ENCODE assay signal across 37 cellular contexts in genomic region chr17:41516828-41517283, GRCh38. TPM values are rescaled to one million over a fixed set of nuclear protein-coding genes. Genes with fewer than 3 reads are reported as not detected.
DNase-seq lines count a peak whose midpoint lies in the region; ATAC-seq, FAIRE-seq and TF ChIP-seq lines count a peak whose summit lies in the region.
"Had no signal": no experiment of that assay in that cellular context is flagged by ENCODE, and none has a peak within 500 bp of the region (broad histone marks: within the 10 kb centered on the region; RNA-seq: fewer than 3 reads in every experiment).

No MANE protein-coding gene starts in this region.

- H3K9ac ChIP-seq in H1 (replicated peaks in 1 of 4; ENCODE audit: extremely low read depth in 1 of 4, low read depth in 3 of 4, low read length in 3 of 4), result no peak overlapping the region
- no peak overlapping the region for H3K9ac ChIP-seq in mesenchymal stem cell (ENCODE audit: low read length)

- H2BK120ac ChIP-seq in H1 (replicated peaks; ENCODE audit: low read depth, low read length) (no peak overlapping the region), mesenchymal stem cell (ENCODE audit: low read depth, low read length) (no peak overlapping the region)

- no peaks in the 10 kb centered on the region; the same call in 1 of the 2 replicates for H3K23me2 ChIP-seq in H1 (ENCODE audit: low read depth, low read length)

- WGBS in H1 (ENCODE audit: extremely low coverage in 1 of 2, insufficient coverage in 1 of 2, insufficient read length in 1 of 2, insufficient replicate concordance in 2 of 2, low coverage in 1 of 2, low lambda C conversion rate in 2 of 2, missing lambda C conversion rate in 1 of 2), 2 experiments, result 93% methylated on average over 12 of the region's 14 CpGs; no CpG with 5 or more reads in 1 of the 2 experiments
- WGBS in mesenchymal stem cell, result 91% methylated on average over 14 of the region's 14 CpGs
- 81 to 86% (median 83%) methylated on average over 14 of the region's 14 CpGs for WGBS in psoas muscle, 3 donors

- H3K4ac ChIP-seq in H1 (replicated peaks; ENCODE audit: insufficient read length, low read depth, low read length) (no peak overlapping the region), mesenchymal stem cell (ENCODE audit: low read depth in 1 of 2, low read length in 2 of 2) (no peak overlapping the region)

- no peaks in the 10 kb centered on the region for H4K20me1 ChIP-seq in H1 (replicated peaks in 1 of 2; ENCODE audit: control insufficient read depth in 1 of 2, insufficient read depth in 2 of 2, low read length in 2 of 2)

- H3K9me3 ChIP-seq in H1 (ENCODE audit: insufficient read depth in 2 of 2, low read depth in 1 of 2, low read length in 1 of 2) (no peaks in the 10 kb centered on the region), mesenchymal stem cell (ENCODE audit: control insufficient read depth, low read length) (no peaks in the 10 kb centered on the region), psoas muscle (no peaks in the 10 kb centered on the region)
- H3K9me3 ChIP-seq: colonic mucosa, left ventricle myocardium inferior, sigmoid colon, SJCRH30, transverse colon had no signal

- H3K14ac ChIP-seq in H1 (ENCODE audit: insufficient read length) (no peak overlapping the region), mesenchymal stem cell (ENCODE audit: low read length in 2 of 2) (no peak overlapping the region)

- ATAC-seq in psoas muscle (no peak), HG03039 (IDR thresholded peaks at IDR 0.05; ENCODE audit: unreplicated experiment) (no peak), HG03159 (IDR thresholded peaks at IDR 0.05; ENCODE audit: unreplicated experiment) (no peak)

- no peaks in the 10 kb centered on the region for H3K79me1 ChIP-seq in H1 (ENCODE audit: low read depth, low read length)
- H3K79me1 ChIP-seq in mesenchymal stem cell (replicated peaks; ENCODE audit: low read length, poor library complexity, severe bottlenecking), result no peaks in the 10 kb centered on the region

- no peak overlapping the region for H3K27ac ChIP-seq in H1 (ENCODE audit: low read depth, low read length)
- no peak overlapping the region for H3K27ac ChIP-seq in mesenchymal stem cell (ENCODE audit: low read length, poor library complexity, severe bottlenecking)
- no peak overlapping the region for H3K27ac ChIP-seq in psoas muscle
- H3K27ac ChIP-seq: 22Rv1, cardiac muscle cell, colonic mucosa, left ventricle myocardium inferior, sigmoid colon, SJCRH30, transverse colon, WERI-Rb-1 had no signal

- H3K36me3 ChIP-seq in H1 (ENCODE audit: control insufficient read depth in 2 of 4, insufficient read depth in 4 of 4, low read length in 3 of 4), result no peaks in the 10 kb centered on the region
- peaks cover 0 to 3% of the 10 kb centered on the region in 2 experiments for H3K36me3 ChIP-seq in mesenchymal stem cell (ENCODE audit: control insufficient read depth in 1 of 2, insufficient read depth in 2 of 2, low read depth in 1 of 2, low read length in 2 of 2)
- H3K36me3 ChIP-seq in psoas muscle (ENCODE audit: insufficient read depth in 1 of 2, low read depth in 1 of 2), result no peaks in the 10 kb centered on the region
- H3K36me3 ChIP-seq: cardiac muscle cell, colonic mucosa, left ventricle myocardium inferior, sigmoid colon, SJCRH30, transverse colon, WERI-Rb-1 had no signal

- H3K4me1 ChIP-seq in H1 (replicated peaks in 1 of 4; ENCODE audit: control insufficient read depth in 3 of 4, insufficient read depth in 4 of 4, low read length in 3 of 4) (peaks cover 0 to 11% (median 3%) of the 10 kb centered on the region in 4 experiments; a peak in 5 of 7 replicates), mesenchymal stem cell (ENCODE audit: control insufficient read depth, insufficient read depth, low read depth, low read length) (peaks cover 15% of the 10 kb centered on the region), psoas muscle (no peaks in the 10 kb centered on the region)
- H3K4me1 ChIP-seq: left ventricle myocardium inferior, sigmoid colon, SJCRH30 had no signal

- H2AFZ ChIP-seq in H1 (ENCODE audit: low read length) (no peak overlapping the region), mesenchymal stem cell (ENCODE audit: low read depth, low read length) (no peak overlapping the region)

- FAIRE-seq in H1 (lab: Jason Lieb, UNC), result no peak
- FAIRE-seq: G401.6 had no signal

- intact Hi-C loops in psoas muscle (cut with DNase I), result no loop called here

- TF ChIP-seq EP300 in H1 (IDR thresholded peaks at IDR 0.05; ENCODE audit: borderline replicate concordance in 1 of 2, low read depth in 2 of 2, low read length in 2 of 2), result no peak

- peak; percentile 30 for DNase-seq in DMS79 treated with DMSO at 0.1 percent for 48 hours (lab: John Stamatoyannopoulos, UW)
- no peak for DNase-seq in DMS79 (lab: John Stamatoyannopoulos, UW)
- DNase-seq in H1 (ENCODE audit: low read depth in 1 of 2, low spot score in 2 of 2), result no peak
- DNase-seq in mesenchymal stem cell, result no peak
- DNase-seq in psoas muscle, result no peak
- DNase-seq in activated CD4-positive, alpha-beta T cell treated with anti-CD3 and anti-CD28 coated beads, Interleukin-2, amount 50 U/mL, for 1 hour, result no peak
- DNase-seq: activated CD4-positive, alpha-beta T cell treated with anti-CD3 and anti-CD28 coated beads for 48 hours; activated gamma-delta T cell; activated naive CD8-positive, alpha-beta T cell treated with anti-CD3 and anti-CD28 coated beads, Interleukin-2, amount 10 ng/mL, durations not matched to agents 7 days and 5 days; activated T-cell treated with anti-CD3 and anti-CD28 coated beads, Interleukin-2, amount 50 U/mL, for 1 hour; aorta; C1 segment of cervical spinal cord; colonic mucosa; DMS53; effector CD8-positive, alpha-beta T cell; HCEC 1CT; KG1; left ventricle myocardium inferior; midbrain; naive B cell; NCI-H1417; NCI-H2081 treated with DMSO at 0.1 percent for 48 hours; NCI-H226; NCI-H774; sigmoid colon; SJCRH30; stimulated activated CD4-positive, alpha-beta T cell treated with anti-CD3 and anti-CD28 coated beads, Interleukin-4, amount 100 ng/mL, for 24 hours; transverse colon; WERI-Rb-1 had no signal

- H2BK15ac ChIP-seq in H1 (ENCODE audit: low read length) (no peak overlapping the region), mesenchymal stem cell (ENCODE audit: low read depth, poor library complexity, severe bottlenecking) (no peak overlapping the region)

- no peak overlapping the region for H2BK5ac ChIP-seq in H1 (ENCODE audit: low read depth, low read length)
- H2BK5ac ChIP-seq in mesenchymal stem cell (ENCODE audit: low read depth, low read length, poor library complexity, severe bottlenecking), result no peak overlapping the region

- H3K79me2 ChIP-seq in H1 (ENCODE audit: control insufficient read depth in 1 of 2, insufficient read depth in 2 of 2, low read length in 2 of 2), result no peaks in the 10 kb centered on the region

- TF ChIP-seq RAD21 in H1 (IDR thresholded peaks at IDR 0.05 in 1 of 2, conservative IDR thresholded peaks at IDR 0.05 in 1 of 2; ENCODE audit: low read depth in 2 of 2, low read length in 2 of 2), result no peak

- H2AK5ac ChIP-seq in H1 (ENCODE audit: low read depth, low read length), result no peak overlapping the region
- no peak overlapping the region for H2AK5ac ChIP-seq in mesenchymal stem cell (ENCODE audit: low read length, severe bottlenecking)

- H3K27me3 ChIP-seq in H1 (replicated peaks in 1 of 4; ENCODE audit: control insufficient read depth in 3 of 4, extremely low read depth in 1 of 4, insufficient read depth in 3 of 4, low read length in 3 of 4) (no peaks in the 10 kb centered on the region; a peak in 1 of 7 replicates), mesenchymal stem cell (ENCODE audit: control insufficient read depth in 1 of 2, insufficient read depth in 1 of 2, low read length in 2 of 2) (peaks cover 0 to 47% of the 10 kb centered on the region in 2 experiments), psoas muscle (ENCODE audit: insufficient read depth in 3 of 3, low read length in 2 of 3) (peaks cover 0 to 5% (median 4%) of the 10 kb centered on the region in 3 donors)
- H3K27me3 ChIP-seq: cardiac muscle cell, colonic mucosa, SJCRH30, transverse colon had no signal

- H2BK12ac ChIP-seq in H1 (ENCODE audit: low read depth, low read length) (0 out of 2 replicates have a peak overlapping the region, but pooled peaks have one; percentile 7), mesenchymal stem cell (ENCODE audit: low read length in 2 of 2) (no peak overlapping the region)

- no peak overlapping the region for H4K5ac ChIP-seq in H1 (ENCODE audit: insufficient read length, low read depth, low read length)

- H3K18ac ChIP-seq in H1 (ENCODE audit: extremely low read depth, low read length) (no peak overlapping the region), mesenchymal stem cell (ENCODE audit: low read depth in 1 of 2, low read length in 2 of 2) (no peak overlapping the region)

- H2BK20ac ChIP-seq in H1 (ENCODE audit: low read length), result no peak overlapping the region

- H3K4me3 ChIP-seq in H1 (ENCODE audit: extremely low read depth in 1 of 4, insufficient read depth in 2 of 4, low read depth in 3 of 4, low read length in 4 of 4), result no peak overlapping the region
- no peak overlapping the region for H3K4me3 ChIP-seq in mesenchymal stem cell (ENCODE audit: insufficient read depth in 1 of 2, low read depth in 1 of 2, low read length in 2 of 2)
- H3K4me3 ChIP-seq in psoas muscle, result no peak overlapping the region
- H3K4me3 ChIP-seq: cardiac muscle cell, colonic mucosa, left ventricle myocardium inferior, sigmoid colon, SJCRH30, transverse colon had no signal

- H3K4me2 ChIP-seq in H1 (ENCODE audit: insufficient read depth in 1 of 2, low read depth in 2 of 2, low read length in 2 of 2) (no peak overlapping the region), mesenchymal stem cell (ENCODE audit: low read length, poor library complexity, severe bottlenecking) (no peak overlapping the region)

- TF ChIP-seq CTCF in H1 (IDR thresholded peaks at IDR 0.05; ENCODE audit: control extremely low read depth in 1 of 3, insufficient read depth in 1 of 3, low read depth in 1 of 3, low read length in 3 of 3) (no peak), psoas muscle (IDR thresholded peaks at IDR 0.05) (no peak)

- CTCF ChIA-PET in H1 (lab: Charles Lee; ENCODE audit: partially characterized antibody), result interaction anchor here (0.8 to 4.3 kb wide), 6 partner anchors 11 to 150 kb away, joined by 3 to 30 read pairs (median 3); partner anchors contain the start of gene KRT19

- POLR2A ChIA-PET in H1 (lab: Charles Lee; ENCODE audit: partially characterized antibody), result interaction anchor here (8.0 kb wide), 1 partner anchor 12 kb away, joined by 69 read pairs; the partner anchor contains the start of gene KRT19

- no peak overlapping the region for H4K91ac ChIP-seq in H1 (replicated peaks; ENCODE audit: insufficient read length, low read length)
- H4K91ac ChIP-seq in mesenchymal stem cell (ENCODE audit: low read length), result peak overlapping the region; percentile 15

- no peak for TF ChIP-seq POLR2A in H1 (IDR thresholded peaks at IDR 0.05; ENCODE audit: control extremely low read depth in 1 of 2, low read depth in 2 of 2, low read length in 2 of 2)

- no peak overlapping the region for H3K56ac ChIP-seq in H1 (replicated peaks; ENCODE audit: insufficient read length, low read depth, low read length)

- H4K8ac ChIP-seq in H1 (ENCODE audit: extremely low read depth, insufficient read depth, low read length) (no peak overlapping the region), mesenchymal stem cell (ENCODE audit: low read length) (no peak overlapping the region)

- no peak overlapping the region for H3K23ac ChIP-seq in H1 (ENCODE audit: insufficient read length)
- no peak overlapping the region for H3K23ac ChIP-seq in mesenchymal stem cell (ENCODE audit: low read length in 2 of 2)

RNA-seq across cellular contexts. Expression of gene KRT15, which starts 1.8 kb away (rescaled TPM):
- total RNA-seq in H1 (2021; fragmentation: NEBNext Ultra II Directional; extraction: Animal tissue kit (Norgen Biotek cat#: 25700)), result 0.13 and 0.21 TPM in 2 replicates
- polyA plus RNA-seq in H1 (2011; rRNA removed) (0.09 and 0.11 TPM in 2 replicates), psoas muscle (under 1 TPM; 0.08 to 0.56 (median 0.26) TPM)
- polyA plus RNA-seq in H1 (2011; cell fraction: cytosol; rRNA removed), result 0.16 TPM
- polyA plus RNA-seq in H1 (2011; cell fraction: nucleus; rRNA removed), result 0.47 TPM
- 0.17 to 0.40 TPM (median 0.23 TPM) in 4 replicates for polyA plus RNA-seq in H1 (2012, experiment 1 of 2)
- polyA plus RNA-seq in H1 (2012, experiment 2 of 2), result not detected
- polyA plus RNA-seq in H1 (2013, experiment 1 of 2), result 0.04 TPM
- polyA plus RNA-seq in H1 (2013, experiment 2 of 2), result 0.42 TPM
- polyA minus RNA-seq in H1 (2011; rRNA and poly(A)+ RNA removed), result 0.20 and 0.25 TPM in 2 replicates
- polyA minus RNA-seq in H1 (2011; cell fraction: cytosol; rRNA and poly(A)+ RNA removed), result not detected
- 0.80 TPM for polyA minus RNA-seq in H1 (2011; cell fraction: nucleus; rRNA and poly(A)+ RNA removed)
- polyA plus RNA-seq in mesenchymal stem cell (2013, experiment 1 of 2), result 0.46 TPM
- polyA plus RNA-seq in mesenchymal stem cell (2013, experiment 2 of 2), result 0.52 TPM
- under 1 TPM in 1 of 4 donors, not detected in 3; 0.11 TPM for total RNA-seq in psoas muscle
- total RNA-seq: activated CD8-positive, alpha-beta memory T cell treated with anti-CD3 and anti-CD28 coated beads for 36 hours; activated naive CD8-positive, alpha-beta T cell treated with anti-CD3 and anti-CD28 coated beads, Interleukin-2, amount 10 ng/mL, durations not matched to agents 7 days and 5 days; aorta; left ventricle myocardium inferior; sigmoid colon had no signal
- polyA plus RNA-seq: cardiac muscle cell had no signal

RNA-seq across cellular contexts. Expression of gene KRT19, which starts 11.3 kb away (rescaled TPM):
- total RNA-seq in H1 (2021; fragmentation: NEBNext Ultra II Directional; extraction: Animal tissue kit (Norgen Biotek cat#: 25700)), result 122 and 137 TPM in 2 replicates
- 120 and 192 TPM in 2 replicates for polyA plus RNA-seq in H1 (2011; rRNA removed)
- polyA plus RNA-seq in H1 (2011; cell fraction: cytosol; rRNA removed), result 174 TPM
- 160 TPM for polyA plus RNA-seq in H1 (2011; cell fraction: nucleus; rRNA removed)
- 117 to 161 TPM (median 152 TPM) in 4 replicates for polyA plus RNA-seq in H1 (2012, experiment 1 of 2)
- 165 TPM for polyA plus RNA-seq in H1 (2012, experiment 2 of 2)
- polyA plus RNA-seq in H1 (2013, experiment 1 of 2), result 70.3 TPM
- 64.2 TPM for polyA plus RNA-seq in H1 (2013, experiment 2 of 2)
- polyA minus RNA-seq in H1 (2011; rRNA and poly(A)+ RNA removed), result 68.0 and 81.3 TPM in 2 replicates
- polyA minus RNA-seq in H1 (2011; cell fraction: cytosol; rRNA and poly(A)+ RNA removed), result 95.6 TPM
- 73.2 TPM for polyA minus RNA-seq in H1 (2011; cell fraction: nucleus; rRNA and poly(A)+ RNA removed)
- polyA plus RNA-seq in mesenchymal stem cell (2013, experiment 1 of 2), result 92.7 TPM
- polyA plus RNA-seq in mesenchymal stem cell (2013, experiment 2 of 2), result 91.5 TPM
- total RNA-seq in psoas muscle, result 1 to 10 TPM in 2 of 4 donors, under 1 TPM in 2; 0.32 to 1.7 (median 0.73) TPM
- polyA plus RNA-seq in psoas muscle, result 1 to 10 TPM; 1.1 to 2.1 (median 1.2) TPM
- total RNA-seq: activated CD8-positive, alpha-beta memory T cell treated with anti-CD3 and anti-CD28 coated beads for 36 hours; activated naive CD8-positive, alpha-beta T cell treated with anti-CD3 and anti-CD28 coated beads, Interleukin-2, amount 10 ng/mL, durations not matched to agents 7 days and 5 days; SJCRH30 had no signal

RNA-seq across cellular contexts. Expression of gene KRT13, which starts 11.4 kb away (rescaled TPM):
- not detected in 2 replicates for total RNA-seq in H1 (2021; fragmentation: NEBNext Ultra II Directional; extraction: Animal tissue kit (Norgen Biotek cat#: 25700))
- polyA plus RNA-seq in H1 (2011; rRNA removed) (0.09 and 0.17 TPM in 2 replicates), psoas muscle (1 to 10 TPM in 2 of 3 donors, under 1 TPM in 1; 0.13 to 3.3 (median 2.8) TPM)
- polyA plus RNA-seq in H1 (2011; cell fraction: cytosol; rRNA removed), result not detected
- not detected for polyA plus RNA-seq in H1 (2011; cell fraction: nucleus; rRNA removed)
- polyA plus RNA-seq in H1 (2012, experiment 1 of 2), result not detected in 4 replicates
- not detected for polyA plus RNA-seq in H1 (2012, experiment 2 of 2)
- not detected for polyA plus RNA-seq in H1 (2013, experiment 1 of 2)
- polyA plus RNA-seq in H1 (2013, experiment 2 of 2), result not detected
- polyA minus RNA-seq in H1 (2011; rRNA and poly(A)+ RNA removed), result not detected in 2 replicates
- polyA minus RNA-seq in H1 (2011; cell fraction: cytosol; rRNA and poly(A)+ RNA removed), result not detected
- polyA minus RNA-seq in H1 (2011; cell fraction: nucleus; rRNA and poly(A)+ RNA removed), result not detected
- polyA plus RNA-seq in mesenchymal stem cell (2013, experiment 1 of 2), result not detected
- not detected for polyA plus RNA-seq in mesenchymal stem cell (2013, experiment 2 of 2)
- total RNA-seq in psoas muscle, result 1 to 10 TPM in 2 of 4 donors, not detected in 2; 1.3 to 2.7 TPM
- total RNA-seq: activated CD8-positive, alpha-beta memory T cell treated with anti-CD3 and anti-CD28 coated beads for 36 hours; activated naive CD8-positive, alpha-beta T cell treated with anti-CD3 and anti-CD28 coated beads, Interleukin-2, amount 10 ng/mL, durations not matched to agents 7 days and 5 days; aorta; cardiac muscle cell; left ventricle myocardium inferior; pulmonary artery endothelial cell had no signal
- polyA plus RNA-seq: cardiac muscle cell had no signal

RNA-seq across cellular contexts. Expression of gene KRT36, which starts 27.1 kb away (rescaled TPM):
- total RNA-seq in H1 (2021; fragmentation: NEBNext Ultra II Directional; extraction: Animal tissue kit (Norgen Biotek cat#: 25700)), result not detected in 2 replicates
- polyA plus RNA-seq in H1 (2011; rRNA removed), result not detected in 2 replicates
- polyA plus RNA-seq in H1 (2011; cell fraction: cytosol; rRNA removed), result not detected
- not detected for polyA plus RNA-seq in H1 (2011; cell fraction: nucleus; rRNA removed)
- polyA plus RNA-seq in H1 (2012, experiment 1 of 2), result not detected in 4 replicates
- polyA plus RNA-seq in H1 (2012, experiment 2 of 2), result not detected
- not detected for polyA plus RNA-seq in H1 (2013, experiment 1 of 2)
- polyA plus RNA-seq in H1 (2013, experiment 2 of 2), result not detected
- not detected in 2 replicates for polyA minus RNA-seq in H1 (2011; rRNA and poly(A)+ RNA removed)
- polyA minus RNA-seq in H1 (2011; cell fraction: cytosol; rRNA and poly(A)+ RNA removed), result not detected
- not detected for polyA minus RNA-seq in H1 (2011; cell fraction: nucleus; rRNA and poly(A)+ RNA removed)
- polyA plus RNA-seq in mesenchymal stem cell (2013, experiment 1 of 2), result 0.11 TPM
- polyA plus RNA-seq in mesenchymal stem cell (2013, experiment 2 of 2), result 0.11 TPM
- total RNA-seq in psoas muscle, result not detected
- polyA plus RNA-seq in psoas muscle, result under 1 TPM in 1 of 3 donors, not detected in 2; 0.04 TPM
- total RNA-seq: activated CD8-positive, alpha-beta memory T cell treated with anti-CD3 and anti-CD28 coated beads for 36 hours; activated naive CD8-positive, alpha-beta T cell treated with anti-CD3 and anti-CD28 coated beads, Interleukin-2, amount 10 ng/mL, durations not matched to agents 7 days and 5 days; aorta; cardiac muscle cell; colonic mucosa; epithelial cell of proximal tubule; left ventricle myocardium inferior; pulmonary artery endothelial cell; SJCRH30; transverse colon had no signal
- polyA plus RNA-seq: cardiac muscle cell had no signal

RNA-seq across cellular contexts. Expression of gene KRT35, which starts 35.9 kb away (rescaled TPM):
- total RNA-seq in H1 (2021; fragmentation: NEBNext Ultra II Directional; extraction: Animal tissue kit (Norgen Biotek cat#: 25700)), result not detected in 2 replicates
- polyA plus RNA-seq in H1 (2011; rRNA removed), result not detected in 2 replicates
- not detected for polyA plus RNA-seq in H1 (2011; cell fraction: cytosol; rRNA removed)
- polyA plus RNA-seq in H1 (2011; cell fraction: nucleus; rRNA removed), result not detected
- not detected in 4 replicates for polyA plus RNA-seq in H1 (2012, experiment 1 of 2)
- polyA plus RNA-seq in H1 (2012, experiment 2 of 2), result not detected
- not detected for polyA plus RNA-seq in H1 (2013, experiment 1 of 2)
- polyA plus RNA-seq in H1 (2013, experiment 2 of 2), result not detected
- polyA minus RNA-seq in H1 (2011; rRNA and poly(A)+ RNA removed), result not detected in 2 replicates
- not detected for polyA minus RNA-seq in H1 (2011; cell fraction: cytosol; rRNA and poly(A)+ RNA removed)
- polyA minus RNA-seq in H1 (2011; cell fraction: nucleus; rRNA and poly(A)+ RNA removed), result not detected
- polyA plus RNA-seq in mesenchymal stem cell (2013, experiment 1 of 2), result not detected
- polyA plus RNA-seq in mesenchymal stem cell (2013, experiment 2 of 2), result not detected
- not detected for total RNA-seq in psoas muscle
- polyA plus RNA-seq in psoas muscle, result not detected
- total RNA-seq: activated CD8-positive, alpha-beta memory T cell treated with anti-CD3 and anti-CD28 coated beads for 36 hours; activated naive CD8-positive, alpha-beta T cell treated with anti-CD3 and anti-CD28 coated beads, Interleukin-2, amount 10 ng/mL, durations not matched to agents 7 days and 5 days; aorta; cardiac muscle cell; colonic mucosa; epithelial cell of proximal tubule; left ventricle myocardium inferior; pulmonary artery endothelial cell; sigmoid colon; SJCRH30; transverse colon had no signal
- polyA plus RNA-seq: aorta, cardiac muscle cell, sigmoid colon had no signal

Comparison
In these comparisons a context has a peak if more than half of its experiments do, and no peak if none do; other contexts are left out.
1. RNA of gene KRT19, which starts 11.3 kb away (total RNA-seq): 122 to 137 TPM in H1; 0.32 to 1.7 TPM in psoas muscle; every median in the first group is over 10 times any median in the second.